33 cellular contexts compared by ENCODE assay signal in the genomic region with DNA sequence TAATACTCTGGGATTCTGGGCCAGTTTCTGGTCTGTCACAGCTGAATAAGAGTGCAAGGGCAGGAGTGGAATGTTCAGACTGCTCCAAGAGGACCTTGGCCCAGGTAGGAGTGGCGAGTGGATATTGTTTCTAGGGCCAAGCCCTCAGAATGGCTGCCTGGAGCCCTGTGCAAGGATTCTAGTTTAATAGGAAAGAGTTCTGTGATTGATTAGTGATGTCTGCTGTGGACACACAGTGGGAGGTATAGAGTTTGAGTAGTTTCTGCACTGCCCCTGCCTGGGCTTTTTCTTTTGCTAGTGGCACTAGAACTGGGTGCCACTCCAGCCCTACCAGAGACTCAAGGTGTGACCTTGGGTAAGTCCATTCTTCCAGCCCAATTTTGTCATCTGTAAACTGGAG. TPM values are rescaled to one million over a fixed set of nuclear protein-coding genes. Genes with fewer than 3 reads are reported as not detected.
"Had no signal": no experiment of that assay in that cellular context is flagged by ENCODE, and none has a peak within 500 bp of the region (broad histone marks: within the 10 kb centered on the region; RNA-seq: fewer than 3 reads in every experiment).

No MANE protein-coding gene starts in this region.

- H3K4me1 ChIP-seq: psoas muscle, sigmoid colon, transverse colon, upper lobe of right lung, uterus had no signal

- H3K4me3 Mint-ChIP-seq: effector memory CD8-positive, alpha-beta T cell; immature natural killer cell; naive thymus-derived CD8-positive, alpha-beta T cell; nephron progenitor cell; stimulated activated naive CD8-positive, alpha-beta T cell treated with anti-CD3 and anti-CD28 coated beads, Interleukin-15, amount 100 ng/mL, for 72 hours had no signal

- DNase-seq: cortex of kidney; effector memory CD8-positive, alpha-beta T cell; erythroblast; esophagus squamous epithelium; foreskin melanocyte; glutamatergic neuron; hypothalamus; immature natural killer cell; islet precursor cell; kidney glomerular epithelial cell; left colon; mammary epithelial cell; mesendoderm; midbrain; naive thymus-derived CD8-positive, alpha-beta T cell; nephron progenitor cell; nucleus accumbens; ovary; psoas muscle; sigmoid colon; stimulated activated CD4-positive, alpha-beta T cell treated with anti-CD3 and anti-CD28 coated beads, Interleukin-15, amount 100 ng/mL, for 24 hours; stimulated activated CD4-positive, alpha-beta T cell treated with anti-CD3 and anti-CD28 coated beads, Interleukin-2, amount 100 ng/mL, for 48 hours; stimulated activated naive CD4-positive, alpha-beta T cell; stimulated activated naive CD8-positive, alpha-beta T cell treated with anti-CD3 and anti-CD28 coated beads, Interleukin-15, amount 100 ng/mL, for 72 hours; transverse colon; upper lobe of right lung; uterus had no signal

- H3K4me3 ChIP-seq: esophagus squamous epithelium, ovary, psoas muscle, sigmoid colon, spleen, suprapubic skin, transverse colon, upper lobe of right lung, uterus had no signal

- ATAC-seq: effector memory CD8-positive, alpha-beta T cell; left colon; naive thymus-derived CD8-positive, alpha-beta T cell; psoas muscle; right cardiac atrium; stimulated activated naive CD8-positive, alpha-beta T cell treated with anti-CD3 and anti-CD28 coated beads, Interleukin-15, amount 100 ng/mL, for 72 hours; upper lobe of right lung had no signal

- H3K27me3 ChIP-seq: ovary, transverse colon, uterus had no signal

- H3K36me3 Mint-ChIP-seq: immature natural killer cell; naive thymus-derived CD8-positive, alpha-beta T cell had no signal

- H3K4me1 Mint-ChIP-seq: immature natural killer cell; nephron progenitor cell; stimulated activated naive CD8-positive, alpha-beta T cell treated with anti-CD3 and anti-CD28 coated beads, Interleukin-15, amount 100 ng/mL, for 72 hours had no signal

- H3K36me3 ChIP-seq: esophagus squamous epithelium, ovary, sigmoid colon, spleen, suprapubic skin, transverse colon, upper lobe of right lung, uterus had no signal

- H3K27ac Mint-ChIP-seq: effector memory CD8-positive, alpha-beta T cell; immature natural killer cell; naive thymus-derived CD8-positive, alpha-beta T cell; nephron progenitor cell; stimulated activated naive CD8-positive, alpha-beta T cell treated with anti-CD3 and anti-CD28 coated beads, Interleukin-15, amount 100 ng/mL, for 72 hours had no signal

- H3K27ac ChIP-seq: esophagus squamous epithelium, ovary, psoas muscle, sigmoid colon, spleen, suprapubic skin, transverse colon, upper lobe of right lung, uterus had no signal

- H3K9me3 Mint-ChIP-seq: effector memory CD8-positive, alpha-beta T cell; immature natural killer cell; naive thymus-derived CD8-positive, alpha-beta T cell; nephron progenitor cell; stimulated activated naive CD8-positive, alpha-beta T cell treated with anti-CD3 and anti-CD28 coated beads, Interleukin-15, amount 100 ng/mL, for 72 hours had no signal

- H3K9me3 ChIP-seq: esophagus squamous epithelium, ovary, psoas muscle, sigmoid colon, suprapubic skin, transverse colon, upper lobe of right lung, uterus had no signal

RNA-seq across cellular contexts. Expression of a gene that starts 9.7 kb away (rescaled TPM):
- total RNA-seq: dermis microvascular lymphatic vessel endothelial cell; esophagus squamous epithelium; left colon; mammary epithelial cell; myocyte; naive thymus-derived CD8-positive, alpha-beta T cell; psoas muscle; renal cortical epithelial cell; sigmoid colon; transverse colon; upper lobe of right lung had no signal

RNA-seq across cellular contexts. Expression of a gene that starts 59.0 kb away (rescaled TPM):
- total RNA-seq: mammary epithelial cell; myocyte; naive thymus-derived CD8-positive, alpha-beta T cell had no signal
